Comparison of ENCODE assay signal across 1 cellular context in genomic region chr19:19444694-19445155, GRCh38.
TF ChIP-seq lines count a peak whose summit lies in the region.

No MANE protein-coding gene starts in this region.

TF ChIP-seq in GM12878, 131 proteins besides CTCF, POLR2A, EP300 and RAD21 (continued from another document and continues in another):
- TF ChIP-seq, protein P1, sequence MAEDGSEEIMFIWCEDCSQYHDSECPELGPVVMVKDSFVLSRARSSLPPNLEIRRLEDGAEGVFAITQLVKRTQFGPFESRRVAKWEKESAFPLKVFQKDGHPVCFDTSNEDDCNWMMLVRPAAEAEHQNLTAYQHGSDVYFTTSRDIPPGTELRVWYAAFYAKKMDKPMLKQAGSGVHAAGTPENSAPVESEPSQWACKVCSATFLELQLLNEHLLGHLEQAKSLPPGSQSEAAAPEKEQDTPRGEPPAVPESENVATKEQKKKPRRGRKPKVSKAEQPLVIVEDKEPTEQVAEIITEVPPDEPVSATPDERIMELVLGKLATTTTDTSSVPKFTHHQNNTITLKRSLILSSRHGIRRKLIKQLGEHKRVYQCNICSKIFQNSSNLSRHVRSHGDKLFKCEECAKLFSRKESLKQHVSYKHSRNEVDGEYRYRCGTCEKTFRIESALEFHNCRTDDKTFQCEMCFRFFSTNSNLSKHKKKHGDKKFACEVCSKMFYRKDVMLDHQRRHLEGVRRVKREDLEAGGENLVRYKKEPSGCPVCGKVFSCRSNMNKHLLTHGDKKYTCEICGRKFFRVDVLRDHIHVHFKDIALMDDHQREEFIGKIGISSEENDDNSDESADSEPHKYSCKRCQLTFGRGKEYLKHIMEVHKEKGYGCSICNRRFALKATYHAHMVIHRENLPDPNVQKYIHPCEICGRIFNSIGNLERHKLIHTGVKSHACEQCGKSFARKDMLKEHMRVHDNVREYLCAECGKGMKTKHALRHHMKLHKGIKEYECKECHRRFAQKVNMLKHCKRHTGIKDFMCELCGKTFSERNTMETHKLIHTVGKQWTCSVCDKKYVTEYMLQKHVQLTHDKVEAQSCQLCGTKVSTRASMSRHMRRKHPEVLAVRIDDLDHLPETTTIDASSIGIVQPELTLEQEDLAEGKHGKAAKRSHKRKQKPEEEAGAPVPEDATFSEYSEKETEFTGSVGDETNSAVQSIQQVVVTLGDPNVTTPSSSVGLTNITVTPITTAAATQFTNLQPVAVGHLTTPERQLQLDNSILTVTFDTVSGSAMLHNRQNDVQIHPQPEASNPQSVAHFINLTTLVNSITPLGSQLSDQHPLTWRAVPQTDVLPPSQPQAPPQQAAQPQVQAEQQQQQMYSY (CRISPR knock-in tag; IDR thresholded peaks at IDR 0.05): no peak
- TF ChIP-seq, protein P2, sequence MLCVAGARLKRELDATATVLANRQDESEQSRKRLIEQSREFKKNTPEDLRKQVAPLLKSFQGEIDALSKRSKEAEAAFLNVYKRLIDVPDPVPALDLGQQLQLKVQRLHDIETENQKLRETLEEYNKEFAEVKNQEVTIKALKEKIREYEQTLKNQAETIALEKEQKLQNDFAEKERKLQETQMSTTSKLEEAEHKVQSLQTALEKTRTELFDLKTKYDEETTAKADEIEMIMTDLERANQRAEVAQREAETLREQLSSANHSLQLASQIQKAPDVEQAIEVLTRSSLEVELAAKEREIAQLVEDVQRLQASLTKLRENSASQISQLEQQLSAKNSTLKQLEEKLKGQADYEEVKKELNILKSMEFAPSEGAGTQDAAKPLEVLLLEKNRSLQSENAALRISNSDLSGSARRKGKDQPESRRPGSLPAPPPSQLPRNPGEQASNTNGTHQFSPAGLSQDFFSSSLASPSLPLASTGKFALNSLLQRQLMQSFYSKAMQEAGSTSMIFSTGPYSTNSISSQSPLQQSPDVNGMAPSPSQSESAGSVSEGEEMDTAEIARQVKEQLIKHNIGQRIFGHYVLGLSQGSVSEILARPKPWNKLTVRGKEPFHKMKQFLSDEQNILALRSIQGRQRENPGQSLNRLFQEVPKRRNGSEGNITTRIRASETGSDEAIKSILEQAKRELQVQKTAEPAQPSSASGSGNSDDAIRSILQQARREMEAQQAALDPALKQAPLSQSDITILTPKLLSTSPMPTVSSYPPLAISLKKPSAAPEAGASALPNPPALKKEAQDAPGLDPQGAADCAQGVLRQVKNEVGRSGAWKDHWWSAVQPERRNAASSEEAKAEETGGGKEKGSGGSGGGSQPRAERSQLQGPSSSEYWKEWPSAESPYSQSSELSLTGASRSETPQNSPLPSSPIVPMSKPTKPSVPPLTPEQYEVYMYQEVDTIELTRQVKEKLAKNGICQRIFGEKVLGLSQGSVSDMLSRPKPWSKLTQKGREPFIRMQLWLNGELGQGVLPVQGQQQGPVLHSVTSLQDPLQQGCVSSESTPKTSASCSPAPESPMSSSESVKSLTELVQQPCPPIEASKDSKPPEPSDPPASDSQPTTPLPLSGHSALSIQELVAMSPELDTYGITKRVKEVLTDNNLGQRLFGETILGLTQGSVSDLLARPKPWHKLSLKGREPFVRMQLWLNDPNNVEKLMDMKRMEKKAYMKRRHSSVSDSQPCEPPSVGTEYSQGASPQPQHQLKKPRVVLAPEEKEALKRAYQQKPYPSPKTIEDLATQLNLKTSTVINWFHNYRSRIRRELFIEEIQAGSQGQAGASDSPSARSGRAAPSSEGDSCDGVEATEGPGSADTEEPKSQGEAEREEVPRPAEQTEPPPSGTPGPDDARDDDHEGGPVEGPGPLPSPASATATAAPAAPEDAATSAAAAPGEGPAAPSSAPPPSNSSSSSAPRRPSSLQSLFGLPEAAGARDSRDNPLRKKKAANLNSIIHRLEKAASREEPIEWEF (IDR thresholded peaks at IDR 0.05; ENCODE audit: insufficient replicate concordance, low read depth, low read length): no peak
- TF ChIP-seq NBN (IDR thresholded peaks at IDR 0.05): no peak; the same call in 1 of the 2 replicates
- TF ChIP-seq IKZF1 (conservative IDR thresholded peaks at IDR 0.05): peak; percentile 59; the same call in 1 of the 2 replicates
- no peak for TF ChIP-seq WRNIP1 (IDR thresholded peaks at IDR 0.05; ENCODE audit: borderline replicate concordance, low read depth, low read length)
- no peak for TF ChIP-seq CHD2 (IDR thresholded peaks at IDR 0.05; ENCODE audit: borderline replicate concordance, low read depth, low read length)
- TF ChIP-seq SUPT20H (IDR thresholded peaks at IDR 0.05; ENCODE audit: borderline replicate concordance, control insufficient read depth, low read depth, low read length): no peak
- no peak for TF ChIP-seq BACH1 (IDR thresholded peaks at IDR 0.05; ENCODE audit: borderline replicate concordance)
- TF ChIP-seq ZBTB40 (IDR thresholded peaks at IDR 0.05; ENCODE audit: borderline replicate concordance): no peak
- TF ChIP-seq ZSCAN29 (IDR thresholded peaks at IDR 0.05): no peak
- TF ChIP-seq, protein P3, sequence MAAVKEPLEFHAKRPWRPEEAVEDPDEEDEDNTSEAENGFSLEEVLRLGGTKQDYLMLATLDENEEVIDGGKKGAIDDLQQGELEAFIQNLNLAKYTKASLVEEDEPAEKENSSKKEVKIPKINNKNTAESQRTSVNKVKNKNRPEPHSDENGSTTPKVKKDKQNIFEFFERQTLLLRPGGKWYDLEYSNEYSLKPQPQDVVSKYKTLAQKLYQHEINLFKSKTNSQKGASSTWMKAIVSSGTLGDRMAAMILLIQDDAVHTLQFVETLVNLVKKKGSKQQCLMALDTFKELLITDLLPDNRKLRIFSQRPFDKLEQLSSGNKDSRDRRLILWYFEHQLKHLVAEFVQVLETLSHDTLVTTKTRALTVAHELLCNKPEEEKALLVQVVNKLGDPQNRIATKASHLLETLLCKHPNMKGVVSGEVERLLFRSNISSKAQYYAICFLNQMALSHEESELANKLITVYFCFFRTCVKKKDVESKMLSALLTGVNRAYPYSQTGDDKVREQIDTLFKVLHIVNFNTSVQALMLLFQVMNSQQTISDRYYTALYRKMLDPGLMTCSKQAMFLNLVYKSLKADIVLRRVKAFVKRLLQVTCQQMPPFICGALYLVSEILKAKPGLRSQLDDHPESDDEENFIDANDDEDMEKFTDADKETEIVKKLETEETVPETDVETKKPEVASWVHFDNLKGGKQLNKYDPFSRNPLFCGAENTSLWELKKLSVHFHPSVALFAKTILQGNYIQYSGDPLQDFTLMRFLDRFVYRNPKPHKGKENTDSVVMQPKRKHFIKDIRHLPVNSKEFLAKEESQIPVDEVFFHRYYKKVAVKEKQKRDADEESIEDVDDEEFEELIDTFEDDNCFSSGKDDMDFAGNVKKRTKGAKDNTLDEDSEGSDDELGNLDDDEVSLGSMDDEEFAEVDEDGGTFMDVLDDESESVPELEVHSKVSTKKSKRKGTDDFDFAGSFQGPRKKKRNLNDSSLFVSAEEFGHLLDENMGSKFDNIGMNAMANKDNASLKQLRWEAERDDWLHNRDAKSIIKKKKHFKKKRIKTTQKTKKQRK (IDR thresholded peaks at IDR 0.05; ENCODE audit: low read depth, low read length): no peak
- no peak for TF ChIP-seq ZNF384 (IDR thresholded peaks at IDR 0.05; ENCODE audit: borderline replicate concordance, low read depth, low read length)
- TF ChIP-seq HDAC2 (IDR thresholded peaks at IDR 0.05): no peak
- TF ChIP-seq POLR2AphosphoS5 (IDR thresholded peaks at IDR 0.05; ENCODE audit: low read length): no peak
- no peak for TF ChIP-seq REST (IDR thresholded peaks at IDR 0.05; ENCODE audit: low read depth, low read length)
- TF ChIP-seq KLF5 (IDR thresholded peaks at IDR 0.05; ENCODE audit: partially characterized antibody): no peak
- no peak for TF ChIP-seq ATF2 (IDR thresholded peaks at IDR 0.05; ENCODE audit: low read length)
- TF ChIP-seq DPF2 (IDR thresholded peaks at IDR 0.05): no peak
- TF ChIP-seq SREBF1 (IDR thresholded peaks at IDR 0.05; ENCODE audit: low read length): no peak
- no peak for TF ChIP-seq SMARCA5 (IDR thresholded peaks at IDR 0.05)
- TF ChIP-seq RUNX3 (IDR thresholded peaks at IDR 0.05; ENCODE audit: low read length): peak; percentile 55
- no peak for TF ChIP-seq CBX3 (IDR thresholded peaks at IDR 0.05; ENCODE audit: borderline replicate concordance, low read depth)
- TF ChIP-seq IKZF2 (IDR thresholded peaks at IDR 0.05): peak; percentile 64 to 72; a peak in 3 of 4 replicates
- no peak for TF ChIP-seq BRCA1 (IDR thresholded peaks at IDR 0.05; ENCODE audit: low read depth, low read length)
- no peak for TF ChIP-seq ZBTB4 (CRISPR knock-in tag; IDR thresholded peaks at IDR 0.05)
